Comparison of ENCODE assay signal across 18 cellular contexts in the genomic region with DNA sequence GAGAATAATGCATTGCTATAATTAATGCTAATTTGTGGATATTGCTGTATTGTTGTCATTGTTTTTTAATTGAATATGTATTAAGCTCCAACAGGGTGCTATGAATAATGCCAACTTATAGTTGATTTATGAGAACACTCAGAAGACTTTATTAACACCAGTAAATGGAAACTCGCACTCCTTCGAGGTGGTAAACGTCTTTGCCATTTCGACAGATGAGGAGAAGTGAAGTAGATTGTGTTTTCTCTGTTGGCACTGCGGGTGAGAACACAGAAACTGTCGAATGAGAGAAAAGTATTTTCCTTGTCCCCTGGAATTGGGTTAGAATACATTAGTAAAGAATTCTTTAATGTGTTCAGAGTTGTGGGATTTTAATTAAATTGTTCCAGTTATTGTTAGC.
A peak's percentile ranks its signal among the peaks of the same experiment; 100 is the strongest.
DNase-seq lines count a peak whose midpoint lies in the region; ATAC-seq and TF ChIP-seq lines count a peak whose summit lies in the region.
"Had no signal": no experiment of that assay in that cellular context is flagged by ENCODE, and none has a peak within 500 bp of the region (broad histone marks: within the 10 kb centered on the region; RNA-seq: fewer than 3 reads in every experiment).

No MANE protein-coding gene starts in this region.

- peaks cover 7% of the 10 kb centered on the region; the same call in 1 of the 2 replicates for H4K20me1 ChIP-seq in SK-N-SH (ENCODE audit: insufficient read depth)
- H4K20me1 ChIP-seq in hepatocyte (ENCODE audit: insufficient read depth, poor library complexity, severe bottlenecking) = no peaks in the 10 kb centered on the region

- CTCF ChIA-PET in SK-N-SH (lab: Yijun Ruan, JAX) = no interaction called here

- H3K9me2 ChIP-seq in SK-N-SH (no peaks in the 10 kb centered on the region), hepatocyte (replicated peaks; ENCODE audit: insufficient read depth) (no peaks in the 10 kb centered on the region)

- TF ChIP-seq CTCF in SK-N-SH (IDR thresholded peaks at IDR 0.05) (no peak), ascending aorta (IDR thresholded peaks at IDR 0.05) (no peak), tibial artery (IDR thresholded peaks at IDR 0.05) (no peak), hepatocyte (IDR thresholded peaks at IDR 0.05; ENCODE audit: poor library complexity) (no peak)

- peaks cover 0 to 16% of the 10 kb centered on the region in 2 experiments for H3K36me3 ChIP-seq in SK-N-SH (replicated peaks in 1 of 2; ENCODE audit: control insufficient read depth in 1 of 2, insufficient read depth in 2 of 2, low read length in 1 of 2)
- H3K36me3 ChIP-seq in ascending aorta = peaks cover 0 to 4% of the 10 kb centered on the region in 2 donors
- no peaks in the 10 kb centered on the region for H3K36me3 ChIP-seq in mesenchymal stem cell (ENCODE audit: control insufficient read depth in 1 of 2, insufficient read depth in 2 of 2, low read depth in 1 of 2, low read length in 2 of 2)
- no peaks in the 10 kb centered on the region for H3K36me3 ChIP-seq in tibial artery
- H3K36me3 ChIP-seq in hepatocyte (replicated peaks; ENCODE audit: insufficient read depth, low read depth) = no peaks in the 10 kb centered on the region

- no peak overlapping the region for H3K4me3 Mint-ChIP-seq in activated T-cell treated with anti-CD3 and anti-CD28 coated beads, Interleukin-2, amount 50 U/mL, for 24 hours
- H3K4me3 Mint-ChIP-seq: CD4-positive, CD25-positive, alpha-beta regulatory T cell; CD8-positive, alpha-beta memory T cell; H9 had no signal

- peaks cover 16% of the 10 kb centered on the region for H3K9me3 Mint-ChIP-seq in activated T-cell treated with anti-CD3 and anti-CD28 coated beads, Interleukin-2, amount 50 U/mL, for 24 hours

- H3K4me2 ChIP-seq in SK-N-SH (0 out of 2 replicates have a peak overlapping the region, but pooled peaks have one; percentile 21), mesenchymal stem cell (ENCODE audit: low read length, poor library complexity, severe bottlenecking) (no peak overlapping the region), hepatocyte (no peak overlapping the region)
- H3K4me2 ChIP-seq: A549 had no signal

- H3K27ac ChIP-seq in SK-N-SH (ENCODE audit: low read depth in 2 of 2, low read length in 1 of 2) (no peak overlapping the region), ascending aorta (peak overlapping the region; percentile 25 to 35), mesenchymal stem cell (ENCODE audit: low read length, poor library complexity, severe bottlenecking) (no peak overlapping the region), tibial artery (peak overlapping the region; percentile 33 to 50), hepatocyte (no peak overlapping the region)
- H3K27ac ChIP-seq: 22Rv1, A549 had no signal

- TF ChIP-seq EP300 in SK-N-SH (IDR thresholded peaks at IDR 0.05; ENCODE audit: borderline replicate concordance in 1 of 2, low read depth in 1 of 2, low read length in 1 of 2) = no peak

- peaks cover 19% of the 10 kb centered on the region for H3F3A ChIP-seq in SK-N-SH (replicated peaks; ENCODE audit: insufficient read depth)

- H2AK5ac ChIP-seq in mesenchymal stem cell (ENCODE audit: low read length, severe bottlenecking) = peak overlapping the region; percentile 92

- peaks cover 22% of the 10 kb centered on the region for H3K36me3 Mint-ChIP-seq in activated T-cell treated with anti-CD3 and anti-CD28 coated beads, Interleukin-2, amount 50 U/mL, for 24 hours (ENCODE audit: low read depth)

- intact Hi-C loops in ascending aorta (cut with DNase I) = no loop called here
- intact Hi-C loops in tibial artery (cut with DNase I; ENCODE audit: low total_unique reads) = no loop called here

- ATAC-seq in SK-N-SH treated with all-trans-retinoic acid at 6 μM for 48 hours (no peak), GM21529 (IDR thresholded peaks at IDR 0.05; ENCODE audit: unreplicated experiment) (no peak)
- ATAC-seq: A549 had no signal

- H3K4me3 ChIP-seq in SK-N-SH (ENCODE audit: low read depth in 2 of 2, low read length in 1 of 2) (no peak overlapping the region), ascending aorta (no peak overlapping the region), mesenchymal stem cell (ENCODE audit: insufficient read depth in 1 of 2, low read depth in 1 of 2, low read length in 2 of 2) (no peak overlapping the region), tibial artery (no peak overlapping the region), hepatocyte (no peak overlapping the region)
- H3K4me3 ChIP-seq: A549 had no signal

- H3K14ac ChIP-seq in mesenchymal stem cell (ENCODE audit: low read length in 2 of 2) = no peak overlapping the region

- WGBS in SK-N-SH (ENCODE audit: low lambda C conversion rate) = 88% methylated on average over 6 of the region's 6 CpGs
- WGBS in mesenchymal stem cell = 97% methylated on average over 6 of the region's 6 CpGs
- WGBS in hepatocyte (ENCODE audit: low lambda C conversion rate, missing lambda C conversion rate) = 97% methylated on average over 6 of the region's 6 CpGs

- H2BK15ac ChIP-seq in mesenchymal stem cell (ENCODE audit: low read depth, poor library complexity, severe bottlenecking) = no peak overlapping the region

- no peak for TF ChIP-seq RAD21 in SK-N-SH (IDR thresholded peaks at IDR 0.05; ENCODE audit: low read length)

- H4K8ac ChIP-seq in mesenchymal stem cell (ENCODE audit: low read length) = no peak overlapping the region

- H3K9me3 ChIP-seq in SK-N-SH = no peaks in the 10 kb centered on the region; the same call in 1 of the 2 replicates
- H3K9me3 ChIP-seq in ascending aorta = peaks cover 6 to 15% of the 10 kb centered on the region in 2 donors
- H3K9me3 ChIP-seq in mesenchymal stem cell (ENCODE audit: control insufficient read depth, low read length) = peaks cover 23% of the 10 kb centered on the region
- peaks cover 0 to 9% (median 4%) of the 10 kb centered on the region in 3 donors for H3K9me3 ChIP-seq in tibial artery
- H3K9me3 ChIP-seq in hepatocyte (ENCODE audit: low read depth) = peaks cover 10% of the 10 kb centered on the region

- no peak overlapping the region for H2BK5ac ChIP-seq in mesenchymal stem cell (ENCODE audit: low read depth, low read length, poor library complexity, severe bottlenecking)

- DNase-seq in SK-N-SH (no peak), ascending aorta (ENCODE audit: low spot score in 2 of 2) (no peak), mesenchymal stem cell (no peak), tibial artery (no peak), hepatocyte (ENCODE audit: low spot score) (no peak)
- DNase-seq in activated T-cell treated with anti-CD3 and anti-CD28 coated beads, Interleukin-2, amount 50 U/mL, for 24 hours = no peak
- DNase-seq: C1 segment of cervical spinal cord; CD4-positive, CD25-positive, alpha-beta regulatory T cell; CD8-positive, alpha-beta memory T cell; COR-L47; DMS79; GDM1; H9 had no signal

- no peak overlapping the region for H3K27ac Mint-ChIP-seq in activated T-cell treated with anti-CD3 and anti-CD28 coated beads, Interleukin-2, amount 50 U/mL, for 24 hours
- H3K27ac Mint-ChIP-seq: CD4-positive, CD25-positive, alpha-beta regulatory T cell; H9; IgD-negative memory B cell had no signal

- peaks cover 11% of the 10 kb centered on the region for H3K4me1 Mint-ChIP-seq in activated T-cell treated with anti-CD3 and anti-CD28 coated beads, Interleukin-2, amount 50 U/mL, for 24 hours (ENCODE audit: low read depth)

- H3K27me3 Mint-ChIP-seq in activated T-cell treated with anti-CD3 and anti-CD28 coated beads, Interleukin-2, amount 50 U/mL, for 24 hours = no peaks in the 10 kb centered on the region
- H3K27me3 Mint-ChIP-seq: CD4-positive, CD25-positive, alpha-beta regulatory T cell; IgD-negative memory B cell had no signal

- no peak overlapping the region for H2BK12ac ChIP-seq in mesenchymal stem cell (ENCODE audit: low read length in 2 of 2)

- H3K18ac ChIP-seq in mesenchymal stem cell (ENCODE audit: low read depth in 1 of 2, low read length in 2 of 2) = no peak overlapping the region

- no peak overlapping the region for H3K9ac ChIP-seq in SK-N-SH
- no peak overlapping the region for H3K9ac ChIP-seq in mesenchymal stem cell (ENCODE audit: low read length)

- no peak overlapping the region for H3K23ac ChIP-seq in mesenchymal stem cell (ENCODE audit: low read length in 2 of 2)

- H2BK120ac ChIP-seq in mesenchymal stem cell (ENCODE audit: low read depth, low read length) = no peak overlapping the region

- no peak overlapping the region for H3K4ac ChIP-seq in mesenchymal stem cell (ENCODE audit: low read depth in 1 of 2, low read length in 2 of 2)

- H2AFZ ChIP-seq in SK-N-SH (ENCODE audit: low read depth) = no peak overlapping the region
- no peak overlapping the region for H2AFZ ChIP-seq in mesenchymal stem cell (ENCODE audit: low read depth, low read length)
- no peak overlapping the region for H2AFZ ChIP-seq in hepatocyte

- peaks cover 52% of the 10 kb centered on the region for H3K79me2 ChIP-seq in SK-N-SH (ENCODE audit: insufficient read depth)
- H3K79me2 ChIP-seq in hepatocyte = peaks cover 29% of the 10 kb centered on the region

- H3K4me1 ChIP-seq in SK-N-SH (ENCODE audit: control insufficient read depth in 1 of 2, insufficient read depth in 2 of 2, low read depth in 1 of 2, low read length in 1 of 2) = peaks cover 2 to 28% of the 10 kb centered on the region in 2 experiments; a peak in 3 of 4 replicates
- H3K4me1 ChIP-seq in ascending aorta = peaks cover 4 to 30% of the 10 kb centered on the region in 2 donors
- peaks cover 4% of the 10 kb centered on the region for H3K4me1 ChIP-seq in mesenchymal stem cell (ENCODE audit: control insufficient read depth, insufficient read depth, low read depth, low read length)
- H3K4me1 ChIP-seq in tibial artery = peaks cover 0 to 79% (median 16%) of the 10 kb centered on the region in 4 donors
- H3K4me1 ChIP-seq in hepatocyte (ENCODE audit: insufficient read depth) = no peaks in the 10 kb centered on the region

- H4K91ac ChIP-seq in mesenchymal stem cell (ENCODE audit: low read length) = no peak overlapping the region

- peaks cover 19% of the 10 kb centered on the region for H3K79me1 ChIP-seq in mesenchymal stem cell (replicated peaks; ENCODE audit: low read length, poor library complexity, severe bottlenecking)

- no peaks in the 10 kb centered on the region for H3K27me3 ChIP-seq in SK-N-SH (ENCODE audit: insufficient read depth)
- no peaks in the 10 kb centered on the region for H3K27me3 ChIP-seq in ascending aorta
- H3K27me3 ChIP-seq in mesenchymal stem cell (ENCODE audit: control insufficient read depth in 1 of 2, insufficient read depth in 1 of 2, low read length in 2 of 2) = no peaks in the 10 kb centered on the region
- H3K27me3 ChIP-seq in tibial artery = no peaks in the 10 kb centered on the region
- no peaks in the 10 kb centered on the region for H3K27me3 ChIP-seq in hepatocyte

- POLR2A ChIA-PET in SK-N-SH (lab: Yijun Ruan, JAX) = no interaction called here

TF ChIP-seq in SK-N-SH, 30 proteins besides CTCF, POLR2A, EP300 and RAD21:
- TF ChIP-seq NFIC (IDR thresholded peaks at IDR 0.05; ENCODE audit: borderline replicate concordance) = no peak

TF ChIP-seq in SK-N-SH treated with all-trans-retinoic acid at 6 μM for 48 hours, 23 proteins besides CTCF, POLR2A, EP300 and RAD21 (continues in another document):
- TF ChIP-seq TCF4 (CRISPR knock-in tag; IDR thresholded peaks at IDR 0.05; ENCODE audit: borderline replicate concordance) = no peak
- no peak for TF ChIP-seq ISL1 (CRISPR knock-in tag; IDR thresholded peaks at IDR 0.05)
- no peak for TF ChIP-seq RARB (CRISPR knock-in tag; IDR thresholded peaks at IDR 0.05)

Comparison
In these comparisons a context has a peak if more than half of its experiments do, and no peak if none do; other contexts are left out.
1. H3K27ac ChIP-seq: peak in ascending aorta (2 of 2) and tibial artery (2 of 2); none in SK-N-SH (0 of 2), mesenchymal stem cell (single experiment) and hepatocyte (single experiment).